8 cellular contexts compared by ENCODE assay signal in genomic region chr7:158957921-158958471, GRCh38.
DNase-seq lines count a peak whose midpoint lies in the region; ATAC-seq, FAIRE-seq and TF ChIP-seq lines count a peak whose summit lies in the region.

No MANE protein-coding gene starts in this region.

- no peak for TF ChIP-seq CTCF in uterus (IDR thresholded peaks at IDR 0.05)

- FAIRE-seq in H54 (lab: Jason Lieb, UNC): no peak

- H3K27ac ChIP-seq in uterus: no peak overlapping the region

- TF ChIP-seq POLR2A in H54 (IDR thresholded peaks at IDR 0.05; ENCODE audit: low read depth, low read length) (no peak), uterus (IDR thresholded peaks at IDR 0.05) (no peak)

- peak overlapping the region; percentile 84 to 85 for H3K4me3 Mint-ChIP-seq in effector memory CD8-positive, alpha-beta T cell

- H3K27ac Mint-ChIP-seq in effector memory CD8-positive, alpha-beta T cell: peak overlapping the region; percentile 38 to 39

- H3K9me3 ChIP-seq in uterus: no peaks in the 10 kb centered on the region

- H3K36me3 ChIP-seq in uterus: no peaks in the 10 kb centered on the region

- H3K9me3 Mint-ChIP-seq in effector memory CD8-positive, alpha-beta T cell: no peaks in the 10 kb centered on the region

- peaks cover 18% of the 10 kb centered on the region in 2 donors for H3K27me3 Mint-ChIP-seq in effector memory CD8-positive, alpha-beta T cell

- peaks cover 0 to 6% of the 10 kb centered on the region in 2 donors for H3K4me1 ChIP-seq in uterus

- intact Hi-C loops in uterus (cut with DNase I; ENCODE audit: low total_unique reads): no loop called here

- DNase-seq in SW480 (ENCODE audit: low spot score) (peak; percentile 90), H54 (ENCODE audit: insufficient read length, low spot score) (no peak), uterus (no peak), mesenteric fat pad (ENCODE audit: low spot score) (no peak)
- peak in 1 of 3 experiments; percentile 6 for DNase-seq in effector memory CD8-positive, alpha-beta T cell
- DNase-seq in stimulated activated CD4-positive, alpha-beta T cell treated with anti-CD3 and anti-CD28 coated beads, Interleukin-15, amount 100 ng/mL, for 24 hours: peak; percentile 62

- H3K27me3 ChIP-seq in uterus: peaks cover 0 to 13% of the 10 kb centered on the region in 2 donors

- no peaks in the 10 kb centered on the region for H3K36me3 Mint-ChIP-seq in effector memory CD8-positive, alpha-beta T cell (ENCODE audit: insufficient read depth)

- ATAC-seq in GM18498 (IDR thresholded peaks at IDR 0.05; ENCODE audit: unreplicated experiment) (peak; percentile 60), HG03439 (IDR thresholded peaks at IDR 0.05; ENCODE audit: unreplicated experiment) (peak; percentile 58)
- ATAC-seq in effector memory CD8-positive, alpha-beta T cell (replicated peaks): peak; percentile 83

- peaks cover 15 to 18% of the 10 kb centered on the region in 2 donors for H3K4me1 Mint-ChIP-seq in effector memory CD8-positive, alpha-beta T cell (ENCODE audit: low read depth in 2 of 2)

- no peak overlapping the region for H3K4me3 ChIP-seq in uterus

Comparison
In these comparisons a context has a peak if more than half of its experiments do, and no peak if none do; other contexts are left out.
1. DNase-seq: peak in SW480 (single experiment) and stimulated activated CD4-positive, alpha-beta T cell treated with anti-CD3 and anti-CD28 coated beads, Interleukin-15, amount 100 ng/mL, for 24 hours (single experiment); none in H54 (single experiment), uterus (0 of 2) and mesenteric fat pad (single experiment).
2. Peak in every context shown above with its lines, with median percentiles within 50 percentile points of each other: ATAC-seq.